In genomic region chr4:80446248-80446647, GRCh38 we compare ENCODE assay signal across 23 cellular contexts.
"Had no signal": no experiment of that assay in that cellular context is flagged by ENCODE, and none has a peak within 500 bp of the region (broad histone marks: within the 10 kb centered on the region; RNA-seq: fewer than 3 reads in every experiment).

No MANE protein-coding gene starts in this region.

- H2AFZ ChIP-seq: neural progenitor cell had no signal

- H3K4me1 ChIP-seq: colonic mucosa, lower lobe of right lung, neural progenitor cell, spleen, thyroid gland, upper lobe of right lung had no signal

- H3K36me3 ChIP-seq: colonic mucosa, lower lobe of right lung, neural progenitor cell, spleen, thyroid gland, upper lobe of right lung had no signal

- H3K4me3 ChIP-seq: colonic mucosa, dorsolateral prefrontal cortex, lower lobe of right lung, neural progenitor cell, spleen, thyroid gland, upper lobe of right lung had no signal

- H3K27ac ChIP-seq: colonic mucosa, dorsolateral prefrontal cortex, lower lobe of right lung, neural progenitor cell, spleen, thyroid gland, upper lobe of right lung had no signal

- ATAC-seq: activated T-helper 17 cell treated with anti-CD3 and anti-CD28 coated beads, Interleukin-2, amount 50 U/mL, for 72 hours; effector memory CD8-positive, alpha-beta T cell; left lobe of liver; lower lobe of right lung; stimulated activated naive CD8-positive, alpha-beta T cell treated with anti-CD3 and anti-CD28 coated beads, Interleukin-15, Interleukin-2, amounts not matched to agents 100 U/mL and 50 U/mL, for 24 hours; upper lobe of right lung; WTC11 had no signal

- H3K4me2 ChIP-seq: neural progenitor cell had no signal

- DNase-seq: activated CD4-positive, alpha-beta T cell treated with anti-CD3 and anti-CD28 coated beads, Interleukin-2, amount 50 U/mL, for 4 hours; activated CD8-positive, alpha-beta memory T cell treated with anti-CD3 and anti-CD28 coated beads for 24 hours; activated CD8-positive, alpha-beta memory T cell treated with anti-CD3 and anti-CD28 coated beads, Interleukin-2, amount 50 U/mL, for 4 hours; activated naive CD4-positive, alpha-beta T cell; activated T-cell treated with anti-CD3 and anti-CD28 coated beads, Interleukin-2, amount 50 U/mL, for 24 hours; colonic mucosa; dorsolateral prefrontal cortex; effector memory CD8-positive, alpha-beta T cell; foreskin melanocyte; lower lobe of right lung; naive B cell; retina; spleen; stimulated activated CD4-positive, alpha-beta T cell treated with anti-CD3 and anti-CD28 coated beads, Interleukin-4, amount 100 ng/mL, for 1 hour; stimulated activated naive CD8-positive, alpha-beta T cell treated with anti-CD3 and anti-CD28 coated beads, Interleukin-15, Interleukin-2, amounts not matched to agents 100 U/mL and 50 U/mL, for 24 hours; substantia nigra; T1000; thyroid gland; upper lobe of right lung had no signal

- H3K9me3 ChIP-seq: colonic mucosa, thyroid gland, upper lobe of right lung had no signal

- H3K27me3 ChIP-seq: colonic mucosa, dorsolateral prefrontal cortex, neural progenitor cell, spleen, thyroid gland, upper lobe of right lung had no signal
